ENCODE assay signal across 9 cellular contexts in the genomic region with DNA sequence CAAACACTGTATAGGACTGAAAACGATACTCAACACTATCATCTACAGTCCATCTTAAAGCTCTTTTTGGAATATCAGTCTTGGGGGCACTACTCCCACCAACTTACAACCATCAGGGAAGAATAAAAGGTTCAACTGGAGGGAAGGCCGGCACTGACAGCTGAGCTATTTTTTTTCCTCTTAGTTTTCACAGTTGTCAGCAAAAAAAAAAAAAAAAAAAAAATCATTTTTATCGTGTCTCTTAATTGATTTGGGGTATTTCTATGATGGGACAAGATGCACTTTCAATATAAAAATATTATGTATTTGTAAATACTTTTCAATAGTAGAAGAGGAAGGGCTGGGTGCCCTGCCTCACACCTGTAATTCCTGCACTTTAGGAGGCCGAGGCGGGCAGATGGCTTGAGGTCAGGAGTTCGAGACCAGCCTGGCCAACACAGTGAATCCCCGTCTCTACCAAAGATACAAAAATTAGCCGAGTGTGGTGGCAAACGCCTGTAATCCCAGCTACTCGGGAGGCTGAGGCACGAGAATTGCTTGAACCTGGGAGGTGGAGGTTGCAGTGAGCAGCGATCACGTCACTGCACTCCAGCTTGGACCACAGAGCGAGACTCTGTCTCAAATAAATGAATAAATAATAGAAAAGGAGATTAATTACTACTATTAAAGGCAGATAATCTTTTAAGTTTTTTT. TPM values are rescaled to one million over a fixed set of nuclear protein-coding genes. Genes with fewer than 3 reads are reported as not detected.
DNase-seq lines count a peak whose midpoint lies in the region; ATAC-seq and TF ChIP-seq lines count a peak whose summit lies in the region.
"Had no signal": no experiment of that assay in that cellular context is flagged by ENCODE, and none has a peak within 500 bp of the region (broad histone marks: within the 10 kb centered on the region; RNA-seq: fewer than 3 reads in every experiment).

No MANE protein-coding gene starts in this region.

- H3K27me3 ChIP-seq in mesenchymal stem cell (ENCODE audit: control insufficient read depth in 1 of 2, insufficient read depth in 1 of 2, low read length in 2 of 2), result no peaks in the 10 kb centered on the region
- no peaks in the 10 kb centered on the region for H3K27me3 ChIP-seq in transverse colon

- no peak overlapping the region for H2BK15ac ChIP-seq in mesenchymal stem cell (ENCODE audit: low read depth, poor library complexity, severe bottlenecking)

- H3K9me3 Mint-ChIP-seq in CD14-positive monocyte, result no peaks in the 10 kb centered on the region
- H3K9me3 Mint-ChIP-seq in activated naive CD8-positive, alpha-beta T cell treated with anti-CD3 and anti-CD28 coated beads, Interleukin-2, amount 10 ng/mL, durations not matched to agents 7 days and 5 days, result no peaks in the 10 kb centered on the region

- no peak overlapping the region for H3K27ac ChIP-seq in mesenchymal stem cell (ENCODE audit: low read length, poor library complexity, severe bottlenecking)
- peak overlapping the region in 1 of 4 donors; percentile 90 for H3K27ac ChIP-seq in transverse colon

- WGBS in mesenchymal stem cell, result 88% methylated on average over 9 of the region's 14 CpGs
- WGBS in transverse colon (ENCODE audit: low coverage in 1 of 2), 2 donors, result 80 to 85% methylated on average over 11 to 14 of the region's 14 CpGs

- no peak overlapping the region for H3K18ac ChIP-seq in mesenchymal stem cell (ENCODE audit: low read depth in 1 of 2, low read length in 2 of 2)

- H2AFZ ChIP-seq in mesenchymal stem cell (ENCODE audit: low read depth, low read length), result no peak overlapping the region

- H3K27ac Mint-ChIP-seq in CD14-positive monocyte, result peak overlapping the region in 6 of 7 donors; percentile 31 to 100 (median 86)
- H3K27ac Mint-ChIP-seq in activated naive CD8-positive, alpha-beta T cell treated with anti-CD3 and anti-CD28 coated beads, Interleukin-2, amount 10 ng/mL, durations not matched to agents 7 days and 5 days, result peak overlapping the region; percentile 81

- POLR2A ChIA-PET in activated naive CD8-positive, alpha-beta T cell treated with anti-CD3 and anti-CD28 coated beads, Interleukin-2, amount 10 ng/mL, durations not matched to agents 7 days and 5 days (lab: Charles Lee), result interaction anchor here (0.6 to 2.7 kb wide), 3 partner anchors 10 to 14 kb away, joined by 3 to 10 read pairs (median 3); no protein-coding TSS in a partner anchor

- DNase-seq in CD14-positive monocyte (ENCODE audit: low spot score) (no peak), mesenchymal stem cell (peak; percentile 17), transverse colon (no peak), glomerular visceral epithelial cell (ENCODE audit: extremely low spot score) (no peak), NCI-H82 (lab: John Stamatoyannopoulos, UW) (no peak), D341Med (ENCODE audit: low spot score) (no peak)
- no peak for DNase-seq in Jurkat, Clone E6-1 (ENCODE audit: low read depth, low spot score)
- no peak for DNase-seq in activated naive CD8-positive, alpha-beta T cell treated with anti-CD3 and anti-CD28 coated beads, Interleukin-2, amount 10 ng/mL, durations not matched to agents 7 days and 5 days

- in situ Hi-C loops in transverse colon (cut with MboI; ENCODE audit: low pct_ligation_motif_present in 1 of 4, low pct_unique_long_range_greater_than_20kb in 1 of 4, low sequenced_read_pairs in 3 of 4), result no loop called here

- no peak overlapping the region for H4K91ac ChIP-seq in mesenchymal stem cell (ENCODE audit: low read length)

- H3K79me1 ChIP-seq in mesenchymal stem cell (replicated peaks; ENCODE audit: low read length, poor library complexity, severe bottlenecking), result peaks cover 3% of the 10 kb centered on the region

- no peak overlapping the region for H3K4me3 Mint-ChIP-seq in CD14-positive monocyte
- H3K4me3 Mint-ChIP-seq in activated naive CD8-positive, alpha-beta T cell treated with anti-CD3 and anti-CD28 coated beads, Interleukin-2, amount 10 ng/mL, durations not matched to agents 7 days and 5 days, result peak overlapping the region; percentile 100

- no peak overlapping the region for H2BK120ac ChIP-seq in mesenchymal stem cell (ENCODE audit: low read depth, low read length)

- H3K36me3 Mint-ChIP-seq in CD14-positive monocyte, result peaks cover 5 to 6% of the 10 kb centered on the region in 2 donors
- peaks cover 5% of the 10 kb centered on the region for H3K36me3 Mint-ChIP-seq in activated naive CD8-positive, alpha-beta T cell treated with anti-CD3 and anti-CD28 coated beads, Interleukin-2, amount 10 ng/mL, durations not matched to agents 7 days and 5 days

- ATAC-seq in activated naive CD8-positive, alpha-beta T cell treated with anti-CD3 and anti-CD28 coated beads, Interleukin-2, amount 10 ng/mL, durations not matched to agents 7 days and 5 days (ENCODE audit: low read depth), result no peak

- no peak overlapping the region for H3K14ac ChIP-seq in mesenchymal stem cell (ENCODE audit: low read length in 2 of 2)

- intact Hi-C loops in CD14-positive monocyte (cut with micrococcal nuclease) (loop anchor here (10.0 kb wide), 1 partner anchor 602 kb away; the partner anchor contains the start of gene LIN7C (in 2 of the 2)), transverse colon (cut with DNase I; ENCODE audit: low total_unique reads) (no loop called here)

- peak overlapping the region; percentile 69 for H3K4me3 ChIP-seq in Jurkat, Clone E6-1 (ENCODE audit: low read length)
- H3K4me3 ChIP-seq in mesenchymal stem cell (ENCODE audit: insufficient read depth in 1 of 2, low read depth in 1 of 2, low read length in 2 of 2), result peak overlapping the region in 1 of 2 experiments; percentile 89
- peak overlapping the region in 1 of 4 donors; percentile 64 for H3K4me3 ChIP-seq in transverse colon
- H3K4me3 ChIP-seq: lung had no signal

- H3K36me3 ChIP-seq in mesenchymal stem cell (ENCODE audit: control insufficient read depth in 1 of 2, insufficient read depth in 2 of 2, low read depth in 1 of 2, low read length in 2 of 2), result no peaks in the 10 kb centered on the region
- H3K36me3 ChIP-seq in transverse colon, result no peaks in the 10 kb centered on the region

- H2BK12ac ChIP-seq in mesenchymal stem cell (ENCODE audit: low read length in 2 of 2), result peak overlapping the region in 1 of 2 experiments; percentile 89

- H3K4me1 ChIP-seq in mesenchymal stem cell (ENCODE audit: control insufficient read depth, insufficient read depth, low read depth, low read length) (peaks cover 3% of the 10 kb centered on the region), transverse colon (peaks cover 7 to 37% (median 25%) of the 10 kb centered on the region in 4 donors)

- H4K8ac ChIP-seq in mesenchymal stem cell (ENCODE audit: low read length), result no peak overlapping the region

- H3K27me3 Mint-ChIP-seq in CD14-positive monocyte (ENCODE audit: low read depth in 3 of 3), result no peaks in the 10 kb centered on the region
- no peaks in the 10 kb centered on the region for H3K27me3 Mint-ChIP-seq in activated naive CD8-positive, alpha-beta T cell treated with anti-CD3 and anti-CD28 coated beads, Interleukin-2, amount 10 ng/mL, durations not matched to agents 7 days and 5 days

- H3K4me2 ChIP-seq in mesenchymal stem cell (ENCODE audit: low read length, poor library complexity, severe bottlenecking), result peak overlapping the region; percentile 28

- TF ChIP-seq POLR2A in transverse colon (IDR thresholded peaks at IDR 0.05), result no peak

- peaks cover 39% of the 10 kb centered on the region for H3K4me1 Mint-ChIP-seq in CD14-positive monocyte
- H3K4me1 Mint-ChIP-seq in activated naive CD8-positive, alpha-beta T cell treated with anti-CD3 and anti-CD28 coated beads, Interleukin-2, amount 10 ng/mL, durations not matched to agents 7 days and 5 days, result peaks cover 38% of the 10 kb centered on the region

- H3K4ac ChIP-seq in mesenchymal stem cell (ENCODE audit: low read depth in 1 of 2, low read length in 2 of 2), result peak overlapping the region in 1 of 2 experiments; percentile 51

- H2BK5ac ChIP-seq in mesenchymal stem cell (ENCODE audit: low read depth, low read length, poor library complexity, severe bottlenecking), result no peak overlapping the region

- no peak overlapping the region for H3K23ac ChIP-seq in mesenchymal stem cell (ENCODE audit: low read length in 2 of 2)

- no peak overlapping the region for H2AK5ac ChIP-seq in mesenchymal stem cell (ENCODE audit: low read length, severe bottlenecking)

- H3K9me3 ChIP-seq in mesenchymal stem cell (ENCODE audit: control insufficient read depth, low read length), result no peaks in the 10 kb centered on the region
- no peaks in the 10 kb centered on the region for H3K9me3 ChIP-seq in transverse colon

- H3K9ac ChIP-seq in mesenchymal stem cell (ENCODE audit: low read length), result peak overlapping the region; percentile 99

- TF ChIP-seq EP300 in transverse colon (IDR thresholded peaks at IDR 0.05; ENCODE audit: low read depth), result no peak

- no peak for TF ChIP-seq CTCF in CD14-positive monocyte (IDR thresholded peaks at IDR 0.05)
- no peak for TF ChIP-seq CTCF in transverse colon (IDR thresholded peaks at IDR 0.05)

RNA-seq across cellular contexts. Expression of gene KIF18A, which starts 1.5 kb away (rescaled TPM):
- polyA plus RNA-seq in CD14-positive monocyte, result under 1 TPM in 1 of 2 donors, not detected in 1; 0.73 TPM
- 17.2 TPM for polyA plus RNA-seq in Jurkat, Clone E6-1 (2012; ENCODE audit: insufficient read depth, insufficient read length)
- 10 to 100 TPM; 21.4 to 21.6 TPM for total RNA-seq in activated naive CD8-positive, alpha-beta T cell treated with anti-CD3 and anti-CD28 coated beads, Interleukin-2, amount 10 ng/mL, durations not matched to agents 7 days and 5 days
- polyA plus RNA-seq in mesenchymal stem cell (2013, experiment 1 of 2), result 7.1 TPM
- polyA plus RNA-seq in mesenchymal stem cell (2013, experiment 2 of 2), result 7.3 TPM
- 1 to 10 TPM in 1 of 4 donors, under 1 TPM in 3; 0.20 to 1.8 (median 0.43) TPM for total RNA-seq in transverse colon

RNA-seq across cellular contexts. Expression of gene METTL15, which starts 1.7 kb away (rescaled TPM):
- polyA plus RNA-seq in CD14-positive monocyte, result 1 to 10 TPM; 2.6 to 2.9 TPM
- polyA plus RNA-seq in Jurkat, Clone E6-1 (2012; ENCODE audit: insufficient read depth, insufficient read length), result 7.6 TPM
- 10 to 100 TPM; 16.1 to 18.3 TPM for total RNA-seq in activated naive CD8-positive, alpha-beta T cell treated with anti-CD3 and anti-CD28 coated beads, Interleukin-2, amount 10 ng/mL, durations not matched to agents 7 days and 5 days
- 7.1 TPM for polyA plus RNA-seq in mesenchymal stem cell (2013, experiment 1 of 2)
- 7.8 TPM for polyA plus RNA-seq in mesenchymal stem cell (2013, experiment 2 of 2)
- 10 to 100 TPM in 3 of 4 donors, 1 to 10 TPM in 1; 9.2 to 22.5 (median 19.2) TPM for total RNA-seq in transverse colon

Comparison
In these comparisons a context has a peak if more than half of its experiments do, and no peak if none do; other contexts are left out.
1. RNA of gene KIF18A, which starts 1.5 kb away (total RNA-seq): 21.4 to 21.6 TPM in activated naive CD8-positive, alpha-beta T cell treated with anti-CD3 and anti-CD28 coated beads, Interleukin-2, amount 10 ng/mL, durations not matched to agents 7 days and 5 days; 0.20 to 1.8 TPM in transverse colon; every median in the first group is over 4 times any median in the second.